Comparison of ENCODE assay signal across 24 cellular contexts in genomic region chr1:221451741-221452140, GRCh38.
"Had no signal": no experiment of that assay in that cellular context is flagged by ENCODE, and none has a peak within 500 bp of the region (broad histone marks: within the 10 kb centered on the region; RNA-seq: fewer than 3 reads in every experiment).

No MANE protein-coding gene starts in this region.

- H3K4me1 ChIP-seq: left ventricle myocardium inferior, stomach, testis, thyroid gland, upper lobe of left lung, vagina had no signal

- H3K27me3 ChIP-seq: hepatocyte, ovary, stomach, testis, thyroid gland, transverse colon, upper lobe of left lung, vagina had no signal

- H3K79me2 ChIP-seq: hepatocyte had no signal

- H3K36me3 ChIP-seq: left ventricle myocardium inferior, ovary, stomach, thyroid gland, transverse colon, upper lobe of left lung, vagina had no signal

- H2AFZ ChIP-seq: hepatocyte had no signal

- FAIRE-seq: keratinocyte had no signal

- ATAC-seq: natural killer cell treated with Interleukin-12 subunit alpha and Interleukin-12 subunit beta and Interleukin-15 and Interleukin-18, amount 100 ng/mL, for 72 hours; right cardiac atrium; stimulated activated naive B cell treated with anti-CD40 and anti-IgM and Interleukin-4, amounts not matched to agents 10 μg/mL and 1 μg/mL and 100 μg/mL, for 72 hours; stimulated activated naive CD8-positive, alpha-beta T cell treated with anti-CD3 and anti-CD28 coated beads, Interleukin-15, Interleukin-2, amounts not matched to agents 100 U/mL and 50 U/mL, for 24 hours had no signal

- H3K27ac ChIP-seq: hepatocyte, left ventricle myocardium inferior, ovary, skin epidermis, stomach, testis, thyroid gland, transverse colon, upper lobe of left lung, vagina had no signal

- H3K4me3 ChIP-seq: hepatocyte, left ventricle myocardium inferior, lung, ovary, skin epidermis, stomach, testis, thyroid gland, transverse colon, upper lobe of left lung, vagina had no signal

- DNase-seq: kidney glomerular epithelial cell; left ventricle myocardium inferior; mesendoderm; naive B cell; ovary; retina; right cardiac atrium; stimulated activated CD4-positive, alpha-beta T cell treated with anti-CD3 and anti-CD28 coated beads, Interleukin-12 subunit alpha, Interleukin-12 subunit beta, amount 100 ng/mL, for 4 hours; stimulated activated CD4-positive, alpha-beta T cell treated with anti-CD3 and anti-CD28 coated beads, Interleukin-15, amount 100 ng/mL, for 24 hours; stimulated activated CD4-positive, alpha-beta T cell treated with anti-CD3 and anti-CD28 coated beads, Interleukin-2, amount 100 ng/mL, for 24 hours; stimulated activated CD4-positive, alpha-beta T cell treated with anti-CD3 and anti-CD28 coated beads, Interleukin-4, amount 100 ng/mL, for 1 hour; stimulated activated naive B cell treated with anti-CD40 and anti-IgM and Interleukin-4, amounts not matched to agents 10 μg/mL and 1 μg/mL and 100 μg/mL, for 72 hours; stimulated activated naive CD8-positive, alpha-beta T cell treated with anti-CD3 and anti-CD28 coated beads, Interleukin-15, Interleukin-2, amounts not matched to agents 100 U/mL and 50 U/mL, for 24 hours; stomach; testis; thyroid gland; transverse colon; upper lobe of left lung had no signal

- H3K9me3 ChIP-seq: left ventricle myocardium inferior, ovary, stomach, testis, thyroid gland, transverse colon, upper lobe of left lung, vagina had no signal

- H3K4me2 ChIP-seq: hepatocyte had no signal
